In the genomic region with DNA sequence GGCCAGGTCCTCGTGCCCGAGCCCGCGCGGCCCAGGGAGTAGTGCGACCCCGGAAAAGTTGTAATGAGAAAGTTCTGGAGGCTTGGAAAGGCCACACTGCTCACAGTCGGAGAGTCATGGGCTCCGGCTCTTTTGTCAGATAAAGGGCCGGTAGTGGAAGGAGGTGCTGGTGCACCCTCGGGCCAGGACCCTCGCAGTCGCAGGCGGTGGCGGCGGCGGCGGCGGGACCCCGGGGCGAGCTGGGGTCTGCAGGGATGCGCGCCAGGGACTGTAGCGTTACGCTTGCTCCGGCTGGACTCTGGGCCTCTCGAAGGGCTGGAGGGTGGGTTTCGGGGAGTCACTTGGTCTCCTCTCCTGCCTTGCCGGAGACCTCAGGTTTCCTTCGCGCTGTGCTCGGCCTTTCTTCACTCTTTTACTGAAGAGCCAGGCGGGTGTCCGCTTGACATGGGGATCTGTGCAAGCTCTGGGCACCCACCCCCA, we compare ENCODE assay signal across 8 cellular contexts. TPM values are rescaled to one million over a fixed set of nuclear protein-coding genes. Genes with fewer than 3 reads are reported as not detected.
A peak's percentile ranks its signal among the peaks of the same experiment; 100 is the strongest.
DNase-seq lines count a peak whose midpoint lies in the region; ATAC-seq, FAIRE-seq and TF ChIP-seq lines count a peak whose summit lies in the region.

No MANE protein-coding gene starts in this region.

- RAD21 ChIA-PET in GM12878 (lab: Charles Lee; ENCODE audit: unreplicated experiment), result no interaction called here

- H3K4me3 ChIP-seq in GM12878 (no peak overlapping the region), lower leg skin (ENCODE audit: low read depth, poor library complexity, severe bottlenecking) (peak overlapping the region; percentile 22), thoracic aorta (peak overlapping the region; percentile 84)

- no peak for TF ChIP-seq EP300 in GM12878 (IDR thresholded peaks at IDR 0.05; ENCODE audit: borderline replicate concordance in 1 of 2, control insufficient read depth in 1 of 2, low read depth in 2 of 2, low read length in 2 of 2)

- H3K27me3 ChIP-seq in GM12878 (replicated peaks in 1 of 2; ENCODE audit: control insufficient read depth in 2 of 2, insufficient read depth in 2 of 2, low read length in 1 of 2), result peaks cover 7 to 22% of the 10 kb centered on the region in 2 experiments
- H3K27me3 ChIP-seq in thoracic aorta (replicated peaks; ENCODE audit: insufficient read depth), result no peaks in the 10 kb centered on the region

- SMC1A ChIA-PET in GM12878 (lab: Charles Lee; ENCODE audit: uncharacterized antibody, unreplicated experiment), result no interaction called here

- H2AFZ ChIP-seq in GM12878 (ENCODE audit: control insufficient read depth, low read depth, low read length), result no peak overlapping the region

- WGBS in GM12878 (ENCODE audit: insufficient coverage, insufficient replicate concordance, low lambda C conversion rate, missing lambda C conversion rate), result 24% methylated on average over 27 of the region's 34 CpGs
- WGBS in lower leg skin, 2 donors, result 0 to 2% methylated on average over 25 to 34 of the region's 34 CpGs

- peak; percentile 2 for DNase-seq in activated CD4-positive, alpha-beta T cell treated with anti-CD3 and anti-CD28 coated beads for 48 hours
- no peak for DNase-seq in activated CD4-positive, alpha-beta T cell treated with anti-CD3 and anti-CD28 coated beads for 4 hours
- DNase-seq in GM12878 (ENCODE audit: low read depth, low spot score), result no peak
- DNase-seq in lower leg skin (ENCODE audit: low spot score in 2 of 2), result no peak
- DNase-seq in thoracic aorta (ENCODE audit: low spot score), result no peak
- DNase-seq in dermis blood vessel endothelial cell, result no peak
- no peak for DNase-seq in SKM-1 (lab: John Stamatoyannopoulos, UW; ENCODE audit: unreplicated experiment)

- CTCF ChIA-PET in GM12878 (lab: Yijun Ruan, JAX), result no interaction called here

- H3K9me3 ChIP-seq in GM12878 (replicated peaks; ENCODE audit: control insufficient read depth, insufficient read depth, low read length) (no peaks in the 10 kb centered on the region), thoracic aorta (no peaks in the 10 kb centered on the region)

- H3K36me3 ChIP-seq in GM12878 (ENCODE audit: control insufficient read depth in 2 of 2, insufficient read depth in 2 of 2, low read length in 1 of 2), result no peaks in the 10 kb centered on the region
- H3K36me3 ChIP-seq in thoracic aorta, result no peaks in the 10 kb centered on the region

- in situ Hi-C loops in GM12878 (cut with MboI), result no loop called here

- ATAC-seq in GM12878 (no peak), thoracic aorta (ENCODE audit: insufficient number of reproducible peaks, low FRiP score, low read depth) (no peak), HG02870 (IDR thresholded peaks at IDR 0.05; ENCODE audit: unreplicated experiment) (no peak)

- H4K20me1 ChIP-seq in GM12878 (ENCODE audit: control insufficient read depth, insufficient read depth), result no peaks in the 10 kb centered on the region

- no peak for TF ChIP-seq CTCF in GM12878 (IDR thresholded peaks at IDR 0.05 in 2 of 3, conservative IDR thresholded peaks at IDR 0.05 in 1 of 3; ENCODE audit: control insufficient read depth in 2 of 3, extremely low read depth in 1 of 3, insufficient read depth in 1 of 3, low read depth in 3 of 3, low read length in 3 of 3)
- TF ChIP-seq CTCF in lower leg skin (IDR thresholded peaks at IDR 0.05), result no peak
- TF ChIP-seq CTCF in thoracic aorta (IDR thresholded peaks at IDR 0.05), result no peak

- no peak for FAIRE-seq in GM12878 (lab: Jason Lieb, UNC)

- POLR2A ChIA-PET in GM12878 (lab: Charles Lee), result no interaction called here

- no peaks in the 10 kb centered on the region; the same call in 1 of the 2 replicates for H3K4me1 ChIP-seq in GM12878 (ENCODE audit: control insufficient read depth, insufficient read depth, low read length)
- H3K4me1 ChIP-seq in thoracic aorta (ENCODE audit: control insufficient read depth in 1 of 2, low read depth in 2 of 2), result peaks cover 14 to 31% of the 10 kb centered on the region in 2 donors

- TF ChIP-seq RAD21 in GM12878 (IDR thresholded peaks at IDR 0.05; ENCODE audit: insufficient read depth, low read depth, low read length), result no peak

- H3K27ac ChIP-seq in GM12878 (ENCODE audit: control insufficient read depth, insufficient read depth) (no peak overlapping the region), thoracic aorta (no peak overlapping the region)

- intact Hi-C loops in GM12878 (cut with micrococcal nuclease; ENCODE audit: unreplicated experiment), result loop anchor here (10.0 kb wide), 1 partner anchor 246 kb away; no protein-coding TSS in a partner anchor
- intact Hi-C loops in lower leg skin (cut with DNase I; ENCODE audit: low total_unique reads), result no loop called here

- H3K79me2 ChIP-seq in GM12878 (ENCODE audit: control insufficient read depth, insufficient read depth, low read length), result no peaks in the 10 kb centered on the region

- H3K4me2 ChIP-seq in GM12878 (ENCODE audit: control insufficient read depth, insufficient read depth), result peak overlapping the region; percentile 96; the same call in 1 of the 2 replicates

- BruUV-seq in GM12878 (replicated peaks; lab: Mats Ljungman, UMichigan), result no TSS peak

- H3K9ac ChIP-seq in GM12878 (ENCODE audit: control insufficient read depth, insufficient read depth, low read length), result no peak overlapping the region

- no peak for TF ChIP-seq POLR2A in GM12878 (IDR thresholded peaks at IDR 0.05; ENCODE audit: low read depth, low read length)
- no peak for TF ChIP-seq POLR2A in lower leg skin (IDR thresholded peaks at IDR 0.05)

TF ChIP-seq in GM12878, 131 proteins besides CTCF, POLR2A, EP300 and RAD21 (continues in another document):
- TF ChIP-seq IKZF2 (IDR thresholded peaks at IDR 0.05) (no peak), EGR1 (IDR thresholded peaks at IDR 0.05; ENCODE audit: borderline replicate concordance in 1 of 2, low read depth in 2 of 2, low read length in 2 of 2) (no peak), NR2F1 (conservative IDR thresholded peaks at IDR 0.05) (no peak), TBL1XR1 (IDR thresholded peaks at IDR 0.05; ENCODE audit: low read depth, low read length) (no peak), YY1 (IDR thresholded peaks at IDR 0.05; ENCODE audit: low read depth, low read length) (no peak), JUND (IDR thresholded peaks at IDR 0.05; ENCODE audit: low read depth, low read length) (no peak)
- TF ChIP-seq, protein P1, sequence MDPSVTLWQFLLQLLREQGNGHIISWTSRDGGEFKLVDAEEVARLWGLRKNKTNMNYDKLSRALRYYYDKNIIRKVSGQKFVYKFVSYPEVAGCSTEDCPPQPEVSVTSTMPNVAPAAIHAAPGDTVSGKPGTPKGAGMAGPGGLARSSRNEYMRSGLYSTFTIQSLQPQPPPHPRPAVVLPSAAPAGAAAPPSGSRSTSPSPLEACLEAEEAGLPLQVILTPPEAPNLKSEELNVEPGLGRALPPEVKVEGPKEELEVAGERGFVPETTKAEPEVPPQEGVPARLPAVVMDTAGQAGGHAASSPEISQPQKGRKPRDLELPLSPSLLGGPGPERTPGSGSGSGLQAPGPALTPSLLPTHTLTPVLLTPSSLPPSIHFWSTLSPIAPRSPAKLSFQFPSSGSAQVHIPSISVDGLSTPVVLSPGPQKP (IDR thresholded peaks at IDR 0.05; ENCODE audit: low read depth, low read length), result no peak
- TF ChIP-seq, protein P2, sequence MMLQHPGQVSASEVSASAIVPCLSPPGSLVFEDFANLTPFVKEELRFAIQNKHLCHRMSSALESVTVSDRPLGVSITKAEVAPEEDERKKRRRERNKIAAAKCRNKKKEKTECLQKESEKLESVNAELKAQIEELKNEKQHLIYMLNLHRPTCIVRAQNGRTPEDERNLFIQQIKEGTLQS (IDR thresholded peaks at IDR 0.05; ENCODE audit: borderline replicate concordance, extremely low read depth, low read depth, low read length), result no peak

RNA-seq across cellular contexts. Expression of a gene that starts 1.5 kb away (rescaled TPM):
- not detected in 2 replicates for total RNA-seq in GM12878 (2013; cell fraction: nucleolus; rRNA removed)
- total RNA-seq in GM12878 (2014; rRNA removed) (under 0.01 TPM in 1 of 2 replicates, not detected in the other), GM12878 (2014; rRNA removed; fragmentation: Illumina TruSeq; extraction: Trizol) (not detected in 2 replicates), GM12878 (2021) (not detected in 2 replicates), lower leg skin (under 1 TPM; 0.04 to 0.19 (median 0.14) TPM), thoracic aorta (under 1 TPM; 0.81 to 0.85 TPM), dermis blood vessel endothelial cell (under 0.01 and 0.09 TPM in 2 replicates)
- not detected for polyA plus RNA-seq in GM12878 (2011; ENCODE audit: low read depth)
- polyA plus RNA-seq in GM12878 (2011; rRNA removed) (0.01 and 0.04 TPM in 2 replicates), GM12878 (2014; fragmentation: Illumina TruSeq; extraction: Trizol) (not detected in 2 replicates), GM12878 (2014; fragmentation: Nextera tagmentation; extraction: Ambion mirVana) (not detected), GM12878 (2014; rRNA removed) (not detected in 2 replicates), GM12878 (2016; fragmentation: Nextera tagmentation; extraction: Ambion mirVana) (not detected)
- 0.02 TPM in 1 of 2 replicates, not detected in the other for polyA plus RNA-seq in GM12878 (2011; cell fraction: cytosol; rRNA removed)
- polyA plus RNA-seq in GM12878 (2011; cell fraction: nucleus; rRNA removed), result 0.03 TPM in 1 of 2 replicates, not detected in the other
- not detected in 2 replicates for polyA plus RNA-seq in GM12878 (2012)
- polyA minus RNA-seq in GM12878 (2011; rRNA and poly(A)+ RNA removed), result not detected in 2 replicates
- polyA minus RNA-seq in GM12878 (2011; cell fraction: cytosol; rRNA and poly(A)+ RNA removed), result not detected in 2 replicates
- polyA minus RNA-seq in GM12878 (2011; cell fraction: nucleus; rRNA and poly(A)+ RNA removed), result under 0.01 TPM in 1 of 2 replicates, not detected in the other
